In genomic region chr17:63136381-63137012, GRCh38 we compare ENCODE assay signal across 1 cellular context.
TF ChIP-seq lines count a peak whose summit lies in the region.

No MANE protein-coding gene starts in this region.

TF ChIP-seq in neural cell, 6 proteins besides CTCF, POLR2A, EP300 and RAD21 (continued from another document):
- TF ChIP-seq REST (IDR thresholded peaks at IDR 0.05; ENCODE audit: borderline replicate concordance), result no peak
- TF ChIP-seq MXI1 (conservative IDR thresholded peaks at IDR 0.05; ENCODE audit: poor library complexity, severe bottlenecking), result no peak
- TF ChIP-seq POLR2AphosphoS5 (IDR thresholded peaks at IDR 0.05), result no peak
- TF ChIP-seq TAF1 (IDR thresholded peaks at IDR 0.05; ENCODE audit: low read depth), result no peak
TF ChIP-seq in neural cell: peak in this region for 0.
